Comparison of ENCODE assay signal across 2 cellular contexts in genomic region chr5:119088438-119088837, GRCh38.
TF ChIP-seq lines count a peak whose summit lies in the region.

No MANE protein-coding gene starts in this region.

TF ChIP-seq in GM23338, 12 proteins besides CTCF, POLR2A, EP300 and RAD21 (continued from another document):
- TF ChIP-seq, protein P1, sequence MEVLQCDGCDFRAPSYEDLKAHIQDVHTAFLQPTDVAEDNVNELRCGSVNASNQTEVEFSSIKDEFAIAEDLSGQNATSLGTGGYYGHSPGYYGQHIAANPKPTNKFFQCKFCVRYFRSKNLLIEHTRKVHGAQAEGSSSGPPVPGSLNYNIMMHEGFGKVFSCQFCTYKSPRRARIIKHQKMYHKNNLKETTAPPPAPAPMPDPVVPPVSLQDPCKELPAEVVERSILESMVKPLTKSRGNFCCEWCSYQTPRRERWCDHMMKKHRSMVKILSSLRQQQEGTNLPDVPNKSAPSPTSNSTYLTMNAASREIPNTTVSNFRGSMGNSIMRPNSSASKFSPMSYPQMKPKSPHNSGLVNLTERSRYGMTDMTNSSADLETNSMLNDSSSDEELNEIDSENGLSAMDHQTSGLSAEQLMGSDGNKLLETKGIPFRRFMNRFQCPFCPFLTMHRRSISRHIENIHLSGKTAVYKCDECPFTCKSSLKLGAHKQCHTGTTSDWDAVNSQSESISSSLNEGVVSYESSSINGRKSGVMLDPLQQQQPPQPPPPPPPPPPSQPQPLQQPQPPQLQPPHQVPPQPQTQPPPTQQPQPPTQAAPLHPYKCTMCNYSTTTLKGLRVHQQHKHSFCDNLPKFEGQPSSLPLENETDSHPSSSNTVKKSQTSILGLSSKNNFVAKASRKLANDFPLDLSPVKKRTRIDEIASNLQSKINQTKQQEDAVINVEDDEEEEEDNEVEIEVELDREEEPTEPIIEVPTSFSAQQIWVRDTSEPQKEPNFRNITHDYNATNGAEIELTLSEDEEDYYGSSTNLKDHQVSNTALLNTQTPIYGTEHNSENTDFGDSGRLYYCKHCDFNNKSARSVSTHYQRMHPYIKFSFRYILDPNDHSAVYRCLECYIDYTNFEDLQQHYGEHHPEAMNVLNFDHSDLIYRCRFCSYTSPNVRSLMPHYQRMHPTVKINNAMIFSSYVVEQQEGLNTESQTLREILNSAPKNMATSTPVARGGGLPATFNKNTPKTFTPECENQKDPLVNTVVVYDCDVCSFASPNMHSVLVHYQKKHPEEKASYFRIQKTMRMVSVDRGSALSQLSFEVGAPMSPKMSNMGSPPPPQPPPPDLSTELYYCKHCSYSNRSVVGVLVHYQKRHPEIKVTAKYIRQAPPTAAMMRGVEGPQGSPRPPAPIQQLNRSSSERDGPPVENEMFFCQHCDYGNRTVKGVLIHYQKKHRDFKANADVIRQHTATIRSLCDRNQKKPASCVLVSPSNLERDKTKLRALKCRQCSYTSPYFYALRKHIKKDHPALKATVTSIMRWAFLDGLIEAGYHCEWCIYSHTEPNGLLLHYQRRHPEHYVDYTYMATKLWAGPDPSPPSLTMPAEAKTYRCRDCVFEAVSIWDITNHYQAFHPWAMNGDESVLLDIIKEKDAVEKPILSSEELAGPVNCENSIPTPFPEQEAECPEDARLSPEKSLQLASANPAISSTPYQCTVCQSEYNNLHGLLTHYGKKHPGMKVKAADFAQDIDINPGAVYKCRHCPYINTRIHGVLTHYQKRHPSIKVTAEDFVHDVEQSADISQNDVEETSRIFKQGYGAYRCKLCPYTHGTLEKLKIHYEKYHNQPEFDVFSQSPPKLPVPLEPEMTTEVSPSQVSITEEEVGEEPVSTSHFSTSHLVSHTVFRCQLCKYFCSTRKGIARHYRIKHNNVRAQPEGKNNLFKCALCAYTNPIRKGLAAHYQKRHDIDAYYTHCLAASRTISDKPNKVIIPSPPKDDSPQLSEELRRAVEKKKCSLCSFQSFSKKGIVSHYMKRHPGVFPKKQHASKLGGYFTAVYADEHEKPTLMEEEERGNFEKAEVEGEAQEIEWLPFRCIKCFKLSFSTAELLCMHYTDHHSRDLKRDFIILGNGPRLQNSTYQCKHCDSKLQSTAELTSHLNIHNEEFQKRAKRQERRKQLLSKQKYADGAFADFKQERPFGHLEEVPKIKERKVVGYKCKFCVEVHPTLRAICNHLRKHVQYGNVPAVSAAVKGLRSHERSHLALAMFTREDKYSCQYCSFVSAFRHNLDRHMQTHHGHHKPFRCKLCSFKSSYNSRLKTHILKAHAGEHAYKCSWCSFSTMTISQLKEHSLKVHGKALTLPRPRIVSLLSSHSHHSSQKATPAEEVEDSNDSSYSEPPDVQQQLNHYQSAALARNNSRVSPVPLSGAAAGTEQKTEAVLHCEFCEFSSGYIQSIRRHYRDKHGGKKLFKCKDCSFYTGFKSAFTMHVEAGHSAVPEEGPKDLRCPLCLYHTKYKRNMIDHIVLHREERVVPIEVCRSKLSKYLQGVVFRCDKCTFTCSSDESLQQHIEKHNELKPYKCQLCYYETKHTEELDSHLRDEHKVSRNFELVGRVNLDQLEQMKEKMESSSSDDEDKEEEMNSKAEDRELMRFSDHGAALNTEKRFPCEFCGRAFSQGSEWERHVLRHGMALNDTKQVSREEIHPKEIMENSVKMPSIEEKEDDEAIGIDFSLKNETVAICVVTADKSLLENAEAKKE (CRISPR knock-in tag; IDR thresholded peaks at IDR 0.05) = no peak
- TF ChIP-seq EZH2 (IDR thresholded peaks at IDR 0.05; ENCODE audit: low read depth, unreplicated experiment) (no peak), NANOG (IDR thresholded peaks at IDR 0.05; ENCODE audit: borderline replicate concordance) (no peak), JUNB (IDR thresholded peaks at IDR 0.05; ENCODE audit: unreplicated experiment) (no peak), STAT1 (IDR thresholded peaks at IDR 0.05; ENCODE audit: unreplicated experiment) (no peak), CREB1 (CRISPR knock-in tag; IDR thresholded peaks at IDR 0.05; ENCODE audit: low read depth) (no peak), ZNF114 (CRISPR knock-in tag; IDR thresholded peaks at IDR 0.05) (no peak)
- TF ChIP-seq, protein P2, sequence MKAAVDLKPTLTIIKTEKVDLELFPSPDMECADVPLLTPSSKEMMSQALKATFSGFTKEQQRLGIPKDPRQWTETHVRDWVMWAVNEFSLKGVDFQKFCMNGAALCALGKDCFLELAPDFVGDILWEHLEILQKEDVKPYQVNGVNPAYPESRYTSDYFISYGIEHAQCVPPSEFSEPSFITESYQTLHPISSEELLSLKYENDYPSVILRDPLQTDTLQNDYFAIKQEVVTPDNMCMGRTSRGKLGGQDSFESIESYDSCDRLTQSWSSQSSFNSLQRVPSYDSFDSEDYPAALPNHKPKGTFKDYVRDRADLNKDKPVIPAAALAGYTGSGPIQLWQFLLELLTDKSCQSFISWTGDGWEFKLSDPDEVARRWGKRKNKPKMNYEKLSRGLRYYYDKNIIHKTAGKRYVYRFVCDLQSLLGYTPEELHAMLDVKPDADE (IDR thresholded peaks at IDR 0.05) = no peak
TF ChIP-seq in GM23338: peak in this region for 0.

TF ChIP-seq in WTC11, 78 proteins besides CTCF, POLR2A, EP300 and RAD21 (continued from another document):
- TF ChIP-seq ZNF532 (CRISPR knock-in tag; IDR thresholded peaks at IDR 0.05; ENCODE audit: borderline replicate concordance) = no peak
